ENCODE assay signal across 1 cellular context in the genomic region with DNA sequence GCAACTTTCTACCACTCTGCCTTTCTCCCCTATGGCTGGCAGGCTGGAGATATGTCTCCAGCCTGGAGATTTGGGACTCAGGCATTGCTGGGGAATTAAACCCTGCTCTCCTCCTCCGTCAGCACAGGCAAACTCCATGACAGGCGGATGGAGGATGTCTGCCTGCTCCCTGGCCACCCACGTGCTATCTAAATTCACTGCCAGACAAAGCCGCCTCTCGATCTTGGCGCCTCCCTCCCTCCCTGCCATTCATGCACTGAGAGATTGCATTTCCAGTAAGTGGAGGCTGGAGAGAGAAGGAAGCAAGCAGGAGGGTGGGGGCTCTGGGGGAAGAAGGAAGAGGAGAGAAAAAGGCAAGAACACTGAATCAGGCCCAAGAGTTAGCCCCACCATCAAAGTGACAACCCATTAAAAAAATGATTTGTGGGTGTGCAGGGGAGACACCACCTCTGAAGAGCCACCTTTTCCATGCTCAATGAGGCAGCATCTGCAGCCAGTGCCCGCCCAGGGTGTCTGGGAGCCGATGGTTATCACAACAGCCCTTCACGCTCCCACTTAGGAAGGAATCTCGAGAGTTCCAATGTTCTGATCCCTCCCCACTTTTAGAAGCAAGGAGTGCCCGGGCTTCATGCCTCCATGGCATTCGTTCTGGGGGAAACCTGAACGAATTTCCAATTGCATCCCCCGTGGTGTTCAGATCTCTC.
TF ChIP-seq lines count a peak whose summit lies in the region.

No MANE protein-coding gene starts in this region.

TF ChIP-seq in GM23338, 12 proteins besides CTCF, POLR2A, EP300 and RAD21 (continued from another document):
- TF ChIP-seq, protein P1, sequence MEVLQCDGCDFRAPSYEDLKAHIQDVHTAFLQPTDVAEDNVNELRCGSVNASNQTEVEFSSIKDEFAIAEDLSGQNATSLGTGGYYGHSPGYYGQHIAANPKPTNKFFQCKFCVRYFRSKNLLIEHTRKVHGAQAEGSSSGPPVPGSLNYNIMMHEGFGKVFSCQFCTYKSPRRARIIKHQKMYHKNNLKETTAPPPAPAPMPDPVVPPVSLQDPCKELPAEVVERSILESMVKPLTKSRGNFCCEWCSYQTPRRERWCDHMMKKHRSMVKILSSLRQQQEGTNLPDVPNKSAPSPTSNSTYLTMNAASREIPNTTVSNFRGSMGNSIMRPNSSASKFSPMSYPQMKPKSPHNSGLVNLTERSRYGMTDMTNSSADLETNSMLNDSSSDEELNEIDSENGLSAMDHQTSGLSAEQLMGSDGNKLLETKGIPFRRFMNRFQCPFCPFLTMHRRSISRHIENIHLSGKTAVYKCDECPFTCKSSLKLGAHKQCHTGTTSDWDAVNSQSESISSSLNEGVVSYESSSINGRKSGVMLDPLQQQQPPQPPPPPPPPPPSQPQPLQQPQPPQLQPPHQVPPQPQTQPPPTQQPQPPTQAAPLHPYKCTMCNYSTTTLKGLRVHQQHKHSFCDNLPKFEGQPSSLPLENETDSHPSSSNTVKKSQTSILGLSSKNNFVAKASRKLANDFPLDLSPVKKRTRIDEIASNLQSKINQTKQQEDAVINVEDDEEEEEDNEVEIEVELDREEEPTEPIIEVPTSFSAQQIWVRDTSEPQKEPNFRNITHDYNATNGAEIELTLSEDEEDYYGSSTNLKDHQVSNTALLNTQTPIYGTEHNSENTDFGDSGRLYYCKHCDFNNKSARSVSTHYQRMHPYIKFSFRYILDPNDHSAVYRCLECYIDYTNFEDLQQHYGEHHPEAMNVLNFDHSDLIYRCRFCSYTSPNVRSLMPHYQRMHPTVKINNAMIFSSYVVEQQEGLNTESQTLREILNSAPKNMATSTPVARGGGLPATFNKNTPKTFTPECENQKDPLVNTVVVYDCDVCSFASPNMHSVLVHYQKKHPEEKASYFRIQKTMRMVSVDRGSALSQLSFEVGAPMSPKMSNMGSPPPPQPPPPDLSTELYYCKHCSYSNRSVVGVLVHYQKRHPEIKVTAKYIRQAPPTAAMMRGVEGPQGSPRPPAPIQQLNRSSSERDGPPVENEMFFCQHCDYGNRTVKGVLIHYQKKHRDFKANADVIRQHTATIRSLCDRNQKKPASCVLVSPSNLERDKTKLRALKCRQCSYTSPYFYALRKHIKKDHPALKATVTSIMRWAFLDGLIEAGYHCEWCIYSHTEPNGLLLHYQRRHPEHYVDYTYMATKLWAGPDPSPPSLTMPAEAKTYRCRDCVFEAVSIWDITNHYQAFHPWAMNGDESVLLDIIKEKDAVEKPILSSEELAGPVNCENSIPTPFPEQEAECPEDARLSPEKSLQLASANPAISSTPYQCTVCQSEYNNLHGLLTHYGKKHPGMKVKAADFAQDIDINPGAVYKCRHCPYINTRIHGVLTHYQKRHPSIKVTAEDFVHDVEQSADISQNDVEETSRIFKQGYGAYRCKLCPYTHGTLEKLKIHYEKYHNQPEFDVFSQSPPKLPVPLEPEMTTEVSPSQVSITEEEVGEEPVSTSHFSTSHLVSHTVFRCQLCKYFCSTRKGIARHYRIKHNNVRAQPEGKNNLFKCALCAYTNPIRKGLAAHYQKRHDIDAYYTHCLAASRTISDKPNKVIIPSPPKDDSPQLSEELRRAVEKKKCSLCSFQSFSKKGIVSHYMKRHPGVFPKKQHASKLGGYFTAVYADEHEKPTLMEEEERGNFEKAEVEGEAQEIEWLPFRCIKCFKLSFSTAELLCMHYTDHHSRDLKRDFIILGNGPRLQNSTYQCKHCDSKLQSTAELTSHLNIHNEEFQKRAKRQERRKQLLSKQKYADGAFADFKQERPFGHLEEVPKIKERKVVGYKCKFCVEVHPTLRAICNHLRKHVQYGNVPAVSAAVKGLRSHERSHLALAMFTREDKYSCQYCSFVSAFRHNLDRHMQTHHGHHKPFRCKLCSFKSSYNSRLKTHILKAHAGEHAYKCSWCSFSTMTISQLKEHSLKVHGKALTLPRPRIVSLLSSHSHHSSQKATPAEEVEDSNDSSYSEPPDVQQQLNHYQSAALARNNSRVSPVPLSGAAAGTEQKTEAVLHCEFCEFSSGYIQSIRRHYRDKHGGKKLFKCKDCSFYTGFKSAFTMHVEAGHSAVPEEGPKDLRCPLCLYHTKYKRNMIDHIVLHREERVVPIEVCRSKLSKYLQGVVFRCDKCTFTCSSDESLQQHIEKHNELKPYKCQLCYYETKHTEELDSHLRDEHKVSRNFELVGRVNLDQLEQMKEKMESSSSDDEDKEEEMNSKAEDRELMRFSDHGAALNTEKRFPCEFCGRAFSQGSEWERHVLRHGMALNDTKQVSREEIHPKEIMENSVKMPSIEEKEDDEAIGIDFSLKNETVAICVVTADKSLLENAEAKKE (CRISPR knock-in tag; IDR thresholded peaks at IDR 0.05), result no peak
- no peak for TF ChIP-seq EZH2phosphoT487 (IDR thresholded peaks at IDR 0.05; ENCODE audit: unreplicated experiment)
TF ChIP-seq in GM23338: peak in this region for 0.
